In genomic region chr9:33164921-33165262, GRCh38 we compare ENCODE assay signal across 8 cellular contexts. TPM values are rescaled to one million over a fixed set of nuclear protein-coding genes. Genes with fewer than 3 reads are reported as not detected.
DNase-seq lines count a peak whose midpoint lies in the region; ATAC-seq and TF ChIP-seq lines count a peak whose summit lies in the region.
"Not testable (repeated sequence)": the region's sequence is repeated elsewhere in the genome, so short reads cannot be mapped to it uniquely, and the experiment has no call there.

No MANE protein-coding gene starts in this region.

- intact Hi-C loops in HCT116 (cut with micrococcal nuclease): not testable (repeated sequence)

- peaks cover 53% of the 10 kb centered on the region for H3K4me1 ChIP-seq in ACC112 (ENCODE audit: control insufficient read depth, insufficient read depth, low read length, unreplicated experiment)
- H3K4me1 ChIP-seq in HCT116 (ENCODE audit: control insufficient read depth in 1 of 2, insufficient read depth in 2 of 2, low read length in 2 of 2): peaks cover 49 to 77% of the 10 kb centered on the region in 2 experiments
- H3K4me1 ChIP-seq in adipocyte (ENCODE audit: control insufficient read depth, insufficient read depth, low read length): peaks cover 59% of the 10 kb centered on the region

- CTCF ChIA-PET in HCT116 (lab: Charles Lee): not testable (repeated sequence)

- POLR2A ChIA-PET in HCT116 (lab: Charles Lee): not testable (repeated sequence)

- not testable (repeated sequence) for H3K9me2 ChIP-seq in HCT116 (ENCODE audit: insufficient read depth)

- H4K20me1 ChIP-seq in HCT116 (ENCODE audit: insufficient read depth): not testable (repeated sequence)

- not testable (repeated sequence) for TF ChIP-seq CTCF in HCT116 (IDR thresholded peaks at IDR 0.05 in 2 of 3, conservative IDR thresholded peaks at IDR 0.05 in 1 of 3; ENCODE audit: borderline replicate concordance in 1 of 3, insufficient read depth in 1 of 3, low read depth in 2 of 3, low read length in 2 of 3); nephron progenitor cell (IDR thresholded peaks at IDR 0.05)

- peaks cover 19% of the 10 kb centered on the region for H3K36me3 Mint-ChIP-seq in T-helper 1 cell treated with Interleukin-12 subunit alpha and Interleukin-12 subunit beta and Interleukin-4 antibody, amounts not matched to agents 30 μg/mL and 1 μg/mL, for 36 hours (ENCODE audit: low read depth)
- peaks cover 74% of the 10 kb centered on the region for H3K36me3 Mint-ChIP-seq in effector memory CD8-positive, alpha-beta T cell (ENCODE audit: insufficient read depth)
- not testable (repeated sequence) for H3K36me3 Mint-ChIP-seq in immature natural killer cell; nephron progenitor cell (ENCODE audit: low read depth)
- peaks cover 16% of the 10 kb centered on the region for H3K36me3 Mint-ChIP-seq in stimulated activated naive CD8-positive, alpha-beta T cell treated with anti-CD3 and anti-CD28 coated beads, Interleukin-15, Interleukin-2, amounts not matched to agents 100 ng/mL and 50 ng/mL, for 24 hours (ENCODE audit: low read depth)

- not testable (repeated sequence) for H3K9me3 Mint-ChIP-seq in T-helper 1 cell treated with Interleukin-12 subunit alpha and Interleukin-12 subunit beta and Interleukin-4 antibody, amounts not matched to agents 30 μg/mL and 1 μg/mL, for 36 hours; effector memory CD8-positive, alpha-beta T cell; immature natural killer cell; nephron progenitor cell; stimulated activated naive CD8-positive, alpha-beta T cell treated with anti-CD3 and anti-CD28 coated beads, Interleukin-15, Interleukin-2, amounts not matched to agents 100 ng/mL and 50 ng/mL, for 24 hours

- DNase-seq in HCT116 (ENCODE audit: low read depth, low spot score); adipocyte (ENCODE audit: low read depth); effector memory CD8-positive, alpha-beta T cell; immature natural killer cell; nephron progenitor cell: not testable (repeated sequence)

- RAD21 ChIA-PET in HCT116 (lab: Charles Lee; ENCODE audit: low non-redundant PET in 1 of 2, low total read pairs in 2 of 2, uncharacterized antibody in 2 of 2, unreplicated experiment in 2 of 2): not testable (repeated sequence)

- H3K4me3 ChIP-seq in ACC112 (ENCODE audit: low read depth, low read length): peak overlapping the region; percentile 93
- not testable (repeated sequence) for H3K4me3 ChIP-seq in HCT116 (replicated peaks in 1 of 2; ENCODE audit: low read depth in 1 of 2, low read length in 2 of 2)
- H3K4me3 ChIP-seq in adipocyte (ENCODE audit: low read length): peak overlapping the region; percentile 89

- TF ChIP-seq RAD21 in HCT116 (IDR thresholded peaks at IDR 0.05; ENCODE audit: low read depth): not testable (repeated sequence)

- H3K27ac Mint-ChIP-seq in T-helper 1 cell treated with Interleukin-12 subunit alpha and Interleukin-12 subunit beta and Interleukin-4 antibody, amounts not matched to agents 30 μg/mL and 1 μg/mL, for 36 hours: peak overlapping the region; percentile 91
- H3K27ac Mint-ChIP-seq in effector memory CD8-positive, alpha-beta T cell: peak overlapping the region; percentile 99 to 100
- H3K27ac Mint-ChIP-seq in immature natural killer cell (peak overlapping the region; percentile 96 to 99 (median 99)), nephron progenitor cell (peak overlapping the region; percentile 74)
- peak overlapping the region; percentile 90 for H3K27ac Mint-ChIP-seq in stimulated activated naive CD8-positive, alpha-beta T cell treated with anti-CD3 and anti-CD28 coated beads, Interleukin-15, Interleukin-2, amounts not matched to agents 100 ng/mL and 50 ng/mL, for 24 hours

- peaks cover 69% of the 10 kb centered on the region for H3K79me2 ChIP-seq in ACC112 (ENCODE audit: control insufficient read depth, insufficient read depth, low read length, unreplicated experiment)
- peaks cover 52% of the 10 kb centered on the region for H3K79me2 ChIP-seq in HCT116 (ENCODE audit: insufficient read depth, low read length)

- not testable (repeated sequence) for ATAC-seq in HCT116; effector memory CD8-positive, alpha-beta T cell (replicated peaks)

- peak overlapping the region; percentile 97 for H3K27ac ChIP-seq in ACC112 (ENCODE audit: low read depth, low read length)
- H3K27ac ChIP-seq in HCT116 (ENCODE audit: low read depth, low read length): not testable (repeated sequence)

- not testable (repeated sequence) for BruUV-seq in HCT116 (replicated peaks; lab: Mats Ljungman, UMichigan)

- H2AFZ ChIP-seq in ACC112 (ENCODE audit: low read length, unreplicated experiment); HCT116 (ENCODE audit: low read depth, low read length, poor library complexity, severe bottlenecking): not testable (repeated sequence)

- peaks cover 68% of the 10 kb centered on the region for H3K4me1 Mint-ChIP-seq in T-helper 1 cell treated with Interleukin-12 subunit alpha and Interleukin-12 subunit beta and Interleukin-4 antibody, amounts not matched to agents 30 μg/mL and 1 μg/mL, for 36 hours (ENCODE audit: low read depth)
- H3K4me1 Mint-ChIP-seq in effector memory CD8-positive, alpha-beta T cell (ENCODE audit: low read depth in 2 of 2): peaks cover 71 to 75% of the 10 kb centered on the region in 2 donors
- H3K4me1 Mint-ChIP-seq in immature natural killer cell: peaks cover 82 to 86% of the 10 kb centered on the region in 2 donors
- H3K4me1 Mint-ChIP-seq in nephron progenitor cell: peaks cover 85% of the 10 kb centered on the region
- H3K4me1 Mint-ChIP-seq in stimulated activated naive CD8-positive, alpha-beta T cell treated with anti-CD3 and anti-CD28 coated beads, Interleukin-15, Interleukin-2, amounts not matched to agents 100 ng/mL and 50 ng/mL, for 24 hours (ENCODE audit: low read depth): peaks cover 77% of the 10 kb centered on the region

- H3K4me3 Mint-ChIP-seq in T-helper 1 cell treated with Interleukin-12 subunit alpha and Interleukin-12 subunit beta and Interleukin-4 antibody, amounts not matched to agents 30 μg/mL and 1 μg/mL, for 36 hours: peak overlapping the region; percentile 94
- H3K4me3 Mint-ChIP-seq in effector memory CD8-positive, alpha-beta T cell: peak overlapping the region; percentile 95 to 98
- H3K4me3 Mint-ChIP-seq in immature natural killer cell: peak overlapping the region; percentile 84 to 98 (median 96)
- peak overlapping the region; percentile 86 for H3K4me3 Mint-ChIP-seq in nephron progenitor cell
- H3K4me3 Mint-ChIP-seq in stimulated activated naive CD8-positive, alpha-beta T cell treated with anti-CD3 and anti-CD28 coated beads, Interleukin-15, Interleukin-2, amounts not matched to agents 100 ng/mL and 50 ng/mL, for 24 hours: peak overlapping the region; percentile 90

- H3K36me3 ChIP-seq in ACC112 (ENCODE audit: insufficient read depth, low read length); HCT116 (ENCODE audit: control insufficient read depth in 1 of 2, insufficient read depth in 2 of 2, low read length in 2 of 2); adipocyte (ENCODE audit: control insufficient read depth, insufficient read depth, low read length, severe bottlenecking): not testable (repeated sequence)

- peak overlapping the region; percentile 97; the same call in 1 of the 2 replicates for H3K4me2 ChIP-seq in HCT116 (ENCODE audit: low read length)

- TF ChIP-seq POLR2A in HCT116 (IDR thresholded peaks at IDR 0.05; ENCODE audit: borderline replicate concordance, extremely low read depth, insufficient read depth, insufficient read length): not testable (repeated sequence)

- H3K27me3 ChIP-seq in ACC112 (ENCODE audit: insufficient read depth, low read length); HCT116 (ENCODE audit: insufficient read depth, low read length); adipocyte (replicated peaks; ENCODE audit: control insufficient read depth, insufficient read depth, low read length): not testable (repeated sequence)

- not testable (repeated sequence) for H3K9me3 ChIP-seq in HCT116 (ENCODE audit: control insufficient read depth in 1 of 2, insufficient read depth in 1 of 2, low read depth in 1 of 2, low read length in 2 of 2); adipocyte (ENCODE audit: control insufficient read depth, low read length)

- H3K9ac ChIP-seq in HCT116 (ENCODE audit: low read length) (0 out of 2 replicates have a peak overlapping the region, but pooled peaks have one; percentile 77), adipocyte (ENCODE audit: low read length) (peak overlapping the region; percentile 94)

- not testable (repeated sequence) for H3K27me3 Mint-ChIP-seq in T-helper 1 cell treated with Interleukin-12 subunit alpha and Interleukin-12 subunit beta and Interleukin-4 antibody, amounts not matched to agents 30 μg/mL and 1 μg/mL, for 36 hours (ENCODE audit: low read depth); effector memory CD8-positive, alpha-beta T cell; nephron progenitor cell (ENCODE audit: low read depth, poor library complexity); stimulated activated naive CD8-positive, alpha-beta T cell treated with anti-CD3 and anti-CD28 coated beads, Interleukin-15, Interleukin-2, amounts not matched to agents 100 ng/mL and 50 ng/mL, for 24 hours
- peaks cover 19 to 34% (median 32%) of the 10 kb centered on the region in 3 donors for H3K27me3 Mint-ChIP-seq in immature natural killer cell (ENCODE audit: low read depth in 3 of 3)

RNA-seq across cellular contexts. Expression of gene B4GALT1, which starts 2.2 kb away (rescaled TPM):
- total RNA-seq in HCT116 (2021; ENCODE audit: unreplicated experiment): 31.4 TPM
- 20.3 and 21.6 TPM in 2 replicates for polyA plus RNA-seq in HCT116 (2012)
- 10 to 100 TPM; 21.7 to 49.2 (median 44.2) TPM for polyA plus RNA-seq in immature natural killer cell
